In the genomic region with DNA sequence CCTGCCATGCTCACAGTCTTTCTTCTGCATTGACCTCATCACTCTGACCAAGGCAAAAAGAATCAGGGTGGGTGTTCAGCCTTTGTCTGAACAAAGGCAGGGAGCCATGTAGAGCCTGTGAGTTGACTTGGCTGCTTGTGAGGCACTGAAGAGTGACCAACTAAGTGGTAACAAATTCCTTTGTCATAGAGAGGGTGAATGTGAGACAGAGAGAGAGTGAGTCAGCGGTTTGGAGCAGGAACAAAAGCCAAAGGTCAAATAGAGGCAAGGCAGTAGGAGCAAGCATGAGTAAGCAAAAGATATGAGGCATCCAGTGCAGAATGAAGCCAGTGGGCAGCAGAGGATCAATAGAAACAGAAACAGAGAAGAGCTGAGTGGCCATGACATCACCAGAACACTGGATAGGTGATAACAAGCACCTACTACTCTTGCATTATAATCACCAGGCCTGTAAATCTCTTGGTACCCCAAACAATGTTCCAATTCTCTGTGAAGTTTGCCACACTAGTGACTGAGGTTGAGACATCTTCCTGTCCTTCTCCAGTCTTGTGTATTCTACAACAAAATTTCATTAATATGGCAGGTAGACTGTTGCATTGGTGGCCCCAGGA, we compare ENCODE assay signal across 8 cellular contexts.
DNase-seq lines count a peak whose midpoint lies in the region; ATAC-seq, FAIRE-seq and TF ChIP-seq lines count a peak whose summit lies in the region.

No MANE protein-coding gene starts in this region.

- H3K9me3 Mint-ChIP-seq in WTC11 (peaks cover 12% of the 10 kb centered on the region), endothelial cell (ENCODE audit: unreplicated experiment) (no peaks in the 10 kb centered on the region)
- no peaks in the 10 kb centered on the region for H3K9me3 Mint-ChIP-seq in T-helper 2 cell treated with Interferon-gamma antibody and Interleukin-4, amounts not matched to agents 5 μg/mL and 100 μg/mL, for 36 hours

- H3K36me3 ChIP-seq in kidney (ENCODE audit: control insufficient read depth in 1 of 2, insufficient read depth in 2 of 2, low read length in 2 of 2) (no peaks in the 10 kb centered on the region), sigmoid colon (no peaks in the 10 kb centered on the region)

- ATAC-seq in GM18909 (IDR thresholded peaks at IDR 0.05; ENCODE audit: poor library complexity, unreplicated experiment): peak; percentile 72
- peak; percentile 61 for ATAC-seq in WTC11

- peak overlapping the region; percentile 20 to 29 for H3K27ac ChIP-seq in kidney (ENCODE audit: low read depth in 2 of 2, low read length in 2 of 2)
- H3K27ac ChIP-seq in sigmoid colon: no peak overlapping the region

- H3K9me3 ChIP-seq in kidney (ENCODE audit: control insufficient read depth in 1 of 2, low read length in 2 of 2): no peaks in the 10 kb centered on the region
- H3K9me3 ChIP-seq in sigmoid colon: no peaks in the 10 kb centered on the region

- H3K27me3 ChIP-seq in sigmoid colon: no peaks in the 10 kb centered on the region

- H3K27ac Mint-ChIP-seq in WTC11: no peak overlapping the region
- no peak overlapping the region for H3K27ac Mint-ChIP-seq in T-helper 2 cell treated with Interferon-gamma antibody and Interleukin-4, amounts not matched to agents 5 μg/mL and 100 μg/mL, for 36 hours
- H3K27ac Mint-ChIP-seq in endothelial cell (ENCODE audit: unreplicated experiment): no peak overlapping the region

- peak; percentile 50 for FAIRE-seq in kidney (lab: Jason Lieb, UNC)

- POLR2A ChIA-PET in WTC11 (lab: Charles Lee): no interaction called here

- H3K9ac ChIP-seq in kidney (ENCODE audit: low read length in 2 of 2): no peak overlapping the region

- H3K4me1 ChIP-seq in kidney (ENCODE audit: control insufficient read depth in 1 of 2, insufficient read depth in 1 of 2, low read depth in 1 of 2, low read length in 2 of 2) (peaks cover 2 to 14% of the 10 kb centered on the region in 2 donors), sigmoid colon (no peaks in the 10 kb centered on the region)

- CTCF ChIA-PET in WTC11 (lab: Charles Lee): no interaction called here

- H3K4me3 ChIP-seq in kidney (ENCODE audit: low read length in 2 of 2): peak overlapping the region in 1 of 2 donors; percentile 0
- H3K4me3 ChIP-seq in sigmoid colon: no peak overlapping the region

- DNase-seq in ACHN: peak; percentile 100
- peak; percentile 56 for DNase-seq in HPDE6-E6E7 (ENCODE audit: extremely low spot score)
- no peak for DNase-seq in WTC11 (ENCODE audit: low spot score)
- DNase-seq in kidney: no peak
- no peak for DNase-seq in sigmoid colon
- DNase-seq in T-helper 2 cell treated with Interferon-gamma antibody and Interleukin-4, amounts not matched to agents 5 μg/mL and 100 μg/mL, for 36 hours (ENCODE audit: low spot score): no peak
- DNase-seq in endothelial cell (ENCODE audit: low spot score): no peak

- H3K36me3 Mint-ChIP-seq in WTC11 (no peaks in the 10 kb centered on the region), endothelial cell (ENCODE audit: low read depth, unreplicated experiment) (no peaks in the 10 kb centered on the region)
- H3K36me3 Mint-ChIP-seq in T-helper 2 cell treated with Interferon-gamma antibody and Interleukin-4, amounts not matched to agents 5 μg/mL and 100 μg/mL, for 36 hours (ENCODE audit: low read depth): no peaks in the 10 kb centered on the region

- in situ Hi-C loops in ACHN (cut with HindIII; ENCODE audit: low pct_ligation_motif_present, low pct_unique_long_range_greater_than_20kb, low sequenced_read_pairs): no loop called here

- no peak for TF ChIP-seq EP300 in sigmoid colon (IDR thresholded peaks at IDR 0.05)

- no peak for TF ChIP-seq POLR2A in sigmoid colon (IDR thresholded peaks at IDR 0.05)

- H3K4me1 Mint-ChIP-seq in WTC11 (peaks cover 10% of the 10 kb centered on the region), endothelial cell (ENCODE audit: unreplicated experiment) (peaks cover 10% of the 10 kb centered on the region)
- no peaks in the 10 kb centered on the region for H3K4me1 Mint-ChIP-seq in T-helper 2 cell treated with Interferon-gamma antibody and Interleukin-4, amounts not matched to agents 5 μg/mL and 100 μg/mL, for 36 hours (ENCODE audit: low read depth)

- H3K27me3 Mint-ChIP-seq in WTC11 (ENCODE audit: low read depth) (no peaks in the 10 kb centered on the region), endothelial cell (ENCODE audit: unreplicated experiment) (peaks cover 2% of the 10 kb centered on the region)
- H3K27me3 Mint-ChIP-seq in T-helper 2 cell treated with Interferon-gamma antibody and Interleukin-4, amounts not matched to agents 5 μg/mL and 100 μg/mL, for 36 hours (ENCODE audit: low read depth): no peaks in the 10 kb centered on the region

- intact Hi-C loops in kidney (cut with DNase I) (no loop called here), sigmoid colon (cut with DNase I) (no loop called here)

- 56 to 67% methylated on average over 1 of the region's 1 CpG for WGBS in sigmoid colon, 2 donors

- TF ChIP-seq CTCF in WTC11 (IDR thresholded peaks at IDR 0.05) (no peak), kidney (IDR thresholded peaks at IDR 0.05; ENCODE audit: borderline replicate concordance, extremely low read depth, insufficient read depth) (no peak), sigmoid colon (IDR thresholded peaks at IDR 0.05) (no peak), endothelial cell (IDR thresholded peaks at IDR 0.05; ENCODE audit: unreplicated experiment) (no peak)

- H3K4me3 Mint-ChIP-seq in WTC11 (no peak overlapping the region), endothelial cell (ENCODE audit: unreplicated experiment) (no peak overlapping the region)
- H3K4me3 Mint-ChIP-seq in T-helper 2 cell treated with Interferon-gamma antibody and Interleukin-4, amounts not matched to agents 5 μg/mL and 100 μg/mL, for 36 hours: no peak overlapping the region

TF ChIP-seq in WTC11, 78 proteins besides CTCF, POLR2A, EP300 and RAD21:
- TF ChIP-seq, protein P1, sequence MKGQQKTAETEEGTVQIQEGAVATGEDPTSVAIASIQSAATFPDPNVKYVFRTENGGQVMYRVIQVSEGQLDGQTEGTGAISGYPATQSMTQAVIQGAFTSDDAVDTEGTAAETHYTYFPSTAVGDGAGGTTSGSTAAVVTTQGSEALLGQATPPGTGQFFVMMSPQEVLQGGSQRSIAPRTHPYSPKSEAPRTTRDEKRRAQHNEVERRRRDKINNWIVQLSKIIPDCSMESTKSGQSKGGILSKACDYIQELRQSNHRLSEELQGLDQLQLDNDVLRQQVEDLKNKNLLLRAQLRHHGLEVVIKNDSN (CRISPR knock-in tag; IDR thresholded peaks at IDR 0.05): no peak
- no peak for TF ChIP-seq OVOL2 (CRISPR knock-in tag; IDR thresholded peaks at IDR 0.05; ENCODE audit: borderline replicate concordance)
- peak; percentile 61; the same call in 1 of the 2 replicates for TF ChIP-seq NFE2L1 (CRISPR knock-in tag; IDR thresholded peaks at IDR 0.05)
- TF ChIP-seq, protein P2, sequence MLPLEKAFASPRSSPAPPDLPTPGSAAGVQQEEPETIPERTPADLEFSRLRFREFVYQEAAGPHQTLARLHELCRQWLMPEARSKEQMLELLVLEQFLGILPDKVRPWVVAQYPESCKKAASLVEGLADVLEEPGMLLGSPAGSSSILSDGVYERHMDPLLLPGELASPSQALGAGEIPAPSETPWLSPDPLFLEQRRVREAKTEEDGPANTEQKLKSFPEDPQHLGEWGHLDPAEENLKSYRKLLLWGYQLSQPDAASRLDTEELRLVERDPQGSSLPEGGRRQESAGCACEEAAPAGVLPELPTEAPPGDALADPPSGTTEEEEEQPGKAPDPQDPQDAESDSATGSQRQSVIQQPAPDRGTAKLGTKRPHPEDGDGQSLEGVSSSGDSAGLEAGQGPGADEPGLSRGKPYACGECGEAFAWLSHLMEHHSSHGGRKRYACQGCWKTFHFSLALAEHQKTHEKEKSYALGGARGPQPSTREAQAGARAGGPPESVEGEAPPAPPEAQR (CRISPR knock-in tag; IDR thresholded peaks at IDR 0.05): no peak

Comparison
In these comparisons a context has a peak if more than half of its experiments do, and no peak if none do; other contexts are left out.
1. DNase-seq: peak in ACHN (single experiment) and HPDE6-E6E7 (single experiment); none in WTC11 (single experiment), kidney (single experiment), sigmoid colon (single experiment), T-helper 2 cell treated with Interferon-gamma antibody and Interleukin-4, amounts not matched to agents 5 μg/mL and 100 μg/mL, for 36 hours (single experiment) and endothelial cell (single experiment).
2. H3K27ac ChIP-seq: peak in kidney (2 of 2); none in sigmoid colon (0 of 4).